ENCODE assay signal across 24 cellular contexts in genomic region chr17:29196784-29197515, GRCh38. TPM values are rescaled to one million over a fixed set of nuclear protein-coding genes. Genes with fewer than 3 reads are reported as not detected.
DNase-seq lines count a peak whose midpoint lies in the region; ATAC-seq and TF ChIP-seq lines count a peak whose summit lies in the region.
"Had no signal": no experiment of that assay in that cellular context is flagged by ENCODE, and none has a peak within 500 bp of the region (broad histone marks: within the 10 kb centered on the region; RNA-seq: fewer than 3 reads in every experiment).

No MANE protein-coding gene starts in this region.

- ATAC-seq in IMR-90 (ENCODE audit: low read depth): no peak
- no peak for ATAC-seq in mucosa of descending colon
- ATAC-seq: activated T-helper 17 cell treated with anti-CD3 and anti-CD28 coated beads, Interleukin-2, amount 50 U/mL, for 72 hours; left ventricle myocardium superior; Right ventricle myocardium inferior had no signal

- no peak for TF ChIP-seq CTCF in IMR-90 (conservative IDR thresholded peaks at IDR 0.05; ENCODE audit: low read depth, low read length)
- TF ChIP-seq CTCF in cardiac fibroblast (IDR thresholded peaks at IDR 0.05; ENCODE audit: low read depth, low read length): peak; percentile 5
- no peak for TF ChIP-seq CTCF in A673 (conservative IDR thresholded peaks at IDR 0.05; ENCODE audit: low read depth, low read length)
- no peak for TF ChIP-seq CTCF in mucosa of descending colon (IDR thresholded peaks at IDR 0.05)
- TF ChIP-seq CTCF in uterus (IDR thresholded peaks at IDR 0.05): no peak

- H2BK120ac ChIP-seq in IMR-90 (ENCODE audit: low read depth, low read length): no peak overlapping the region
- no peak overlapping the region for H2BK120ac ChIP-seq in neuronal stem cell (ENCODE audit: low read depth, low read length)

- dilution Hi-C loops in IMR-90 (cut with HindIII; ENCODE audit: low sequenced_read_pairs, unreplicated experiment): no loop called here

- H3K14ac ChIP-seq in IMR-90 (replicated peaks; ENCODE audit: low read depth, low read length) (no peak overlapping the region), neuronal stem cell (ENCODE audit: low read length) (no peak overlapping the region)

- no peak overlapping the region for H4K8ac ChIP-seq in IMR-90 (ENCODE audit: low read depth in 2 of 2, low read length in 2 of 2)
- H4K8ac ChIP-seq in neuronal stem cell (ENCODE audit: low read depth, low read length): no peak overlapping the region

- H3K79me2 ChIP-seq in Karpas-422 (ENCODE audit: low read length): no peaks in the 10 kb centered on the region

- no peak overlapping the region for H4K5ac ChIP-seq in IMR-90 (ENCODE audit: low read depth, low read length)

- H3K23ac ChIP-seq in IMR-90 (ENCODE audit: low read depth, low read length): no peak overlapping the region
- H3K23ac ChIP-seq in neuronal stem cell (ENCODE audit: low read depth, low read length, poor library complexity): no peak overlapping the region

- H4K20me1 ChIP-seq in BLaER1 treated with 17β-estradiol and CSF1 and Interleukin-3, amounts not matched to agents 10 nM and 100 nM: no peaks in the 10 kb centered on the region
- no peaks in the 10 kb centered on the region for H4K20me1 ChIP-seq in IMR-90 (ENCODE audit: insufficient read depth, low read length)
- no peaks in the 10 kb centered on the region for H4K20me1 ChIP-seq in Karpas-422 (ENCODE audit: insufficient read depth, low read depth, low read length)

- no peaks in the 10 kb centered on the region for H3K9me3 ChIP-seq in BLaER1 treated with 17β-estradiol and CSF1 and Interleukin-3, amounts not matched to agents 10 nM and 100 nM (replicated peaks in 1 of 11)
- H3K9me3 ChIP-seq in IMR-90 (ENCODE audit: control insufficient read depth, insufficient read depth, low read length) (no peaks in the 10 kb centered on the region), neuronal stem cell (replicated peaks in 1 of 2; ENCODE audit: control insufficient read depth in 2 of 2, insufficient read depth in 1 of 2, low read depth in 1 of 2, low read length in 2 of 2) (peaks cover 0 to 4% of the 10 kb centered on the region in 2 donors), A673 (ENCODE audit: low read depth, low read length, poor library complexity, severe bottlenecking) (no peaks in the 10 kb centered on the region), Karpas-422 (ENCODE audit: low read length) (no peaks in the 10 kb centered on the region), mucosa of descending colon (no peaks in the 10 kb centered on the region), uterus (no peaks in the 10 kb centered on the region)
- H3K9me3 ChIP-seq: heart right ventricle, vagina had no signal

- POLR2A ChIA-PET in IMR-90 (lab: Charles Lee; ENCODE audit: unreplicated experiment) (interaction anchor here (0.5 kb wide), 1 partner anchor 318 kb away, joined by 12 read pairs; no protein-coding TSS in a partner anchor), A673 (lab: Charles Lee; ENCODE audit: low non-redundant PET) (no interaction called here)

- H2BK15ac ChIP-seq in IMR-90 (ENCODE audit: low read depth, low read length) (no peak overlapping the region), neuronal stem cell (ENCODE audit: low read length) (no peak overlapping the region)

- H3K4me3 ChIP-seq in BLaER1 treated with 17β-estradiol and CSF1 and Interleukin-3, amounts not matched to agents 10 nM and 100 nM: no peak overlapping the region; a peak in 1 of 20 replicates
- no peak overlapping the region for H3K4me3 ChIP-seq in IMR-90 (ENCODE audit: insufficient read depth, low read depth, low read length)
- H3K4me3 ChIP-seq in cardiac fibroblast (replicated peaks in 1 of 2; ENCODE audit: low read depth in 2 of 2, low read length in 2 of 2): no peak overlapping the region
- H3K4me3 ChIP-seq in neuronal stem cell (ENCODE audit: low read length in 2 of 2): peak overlapping the region in 1 of 2 donors; percentile 40
- no peak overlapping the region for H3K4me3 ChIP-seq in A673 (ENCODE audit: low read depth, low read length, poor library complexity, severe bottlenecking)
- H3K4me3 ChIP-seq in Karpas-422 (ENCODE audit: low read length): no peak overlapping the region
- no peak overlapping the region for H3K4me3 ChIP-seq in mucosa of descending colon
- H3K4me3 ChIP-seq in uterus: no peak overlapping the region
- H3K4me3 ChIP-seq: coronary artery, heart right ventricle, vagina had no signal

- H2AK9ac ChIP-seq in IMR-90 (replicated peaks; ENCODE audit: low read depth, low read length, poor library complexity): no peak overlapping the region

- H3K27ac ChIP-seq in BLaER1 treated with 17β-estradiol and CSF1 and Interleukin-3, amounts not matched to agents 10 nM and 100 nM: peak overlapping the region in 10 of 11 experiments; percentile 72 to 87 (median 82); a peak in 19 of 22 replicates
- H3K27ac ChIP-seq in IMR-90 (ENCODE audit: insufficient read depth, low read length) (no peak overlapping the region), neuronal stem cell (replicated peaks; ENCODE audit: low read length) (no peak overlapping the region), A673 (ENCODE audit: low read depth, low read length, poor library complexity, severe bottlenecking) (no peak overlapping the region), Karpas-422 (ENCODE audit: low read length) (no peak overlapping the region), uterus (no peak overlapping the region)
- H3K27ac ChIP-seq: coronary artery, KMS-11, vagina had no signal

- CTCF ChIA-PET in IMR-90 (lab: Yijun Ruan, JAX) (interaction anchor here (1.2 to 2.6 kb wide), 2 partner anchors 17 to 48 kb away, joined by 4 to 8 read pairs; partner anchors contain the start of gene MYO18A), A673 (lab: Charles Lee) (no interaction called here)

- H4K91ac ChIP-seq in IMR-90 (ENCODE audit: insufficient read depth, low read depth, low read length): no peak overlapping the region
- H4K91ac ChIP-seq in neuronal stem cell (ENCODE audit: low read depth, low read length, poor library complexity): no peak overlapping the region

- no peaks in the 10 kb centered on the region for H3K27me3 ChIP-seq in BLaER1 treated with 17β-estradiol and CSF1 and Interleukin-3, amounts not matched to agents 10 nM and 100 nM
- H3K27me3 ChIP-seq in IMR-90 (ENCODE audit: control insufficient read depth, insufficient read depth, low read length) (peaks cover 16% of the 10 kb centered on the region), neuronal stem cell (ENCODE audit: control insufficient read depth in 3 of 3, insufficient read depth in 3 of 3, low read depth in 1 of 3, low read length in 3 of 3) (peaks cover 0 to 7% (median 0%) of the 10 kb centered on the region in 3 experiments), A673 (replicated peaks; ENCODE audit: insufficient read depth, low read depth, low read length, poor library complexity) (no peaks in the 10 kb centered on the region), Karpas-422 (ENCODE audit: low read length) (no peaks in the 10 kb centered on the region), uterus (no peaks in the 10 kb centered on the region)
- H3K27me3 ChIP-seq: heart right ventricle, vagina had no signal

- peak overlapping the region; percentile 21 for H2AFZ ChIP-seq in IMR-90 (replicated peaks; ENCODE audit: low read length, poor library complexity)
- peak overlapping the region; percentile 64 for H2AFZ ChIP-seq in neuronal stem cell (ENCODE audit: low read length)
- no peak overlapping the region for H2AFZ ChIP-seq in Karpas-422 (ENCODE audit: low read length)

- H3K4me2 ChIP-seq in BLaER1 treated with 17β-estradiol and CSF1 and Interleukin-3, amounts not matched to agents 10 nM and 100 nM: peak overlapping the region; percentile 61 to 97 (median 83); a peak in 19 of 22 replicates
- no peak overlapping the region for H3K4me2 ChIP-seq in IMR-90 (ENCODE audit: low read depth, low read length)
- H3K4me2 ChIP-seq in neuronal stem cell (ENCODE audit: insufficient read depth, low read length, poor library complexity, severe bottlenecking): no peak overlapping the region
- no peak overlapping the region for H3K4me2 ChIP-seq in Karpas-422 (ENCODE audit: low read depth, low read length, poor library complexity, severe bottlenecking)
- H3K4me2 ChIP-seq: KMS-11 had no signal

- peak overlapping the region in 8 of 11 experiments; percentile 5 to 75 (median 68); a peak in 10 of 22 replicates for H3K9ac ChIP-seq in BLaER1 treated with 17β-estradiol and CSF1 and Interleukin-3, amounts not matched to agents 10 nM and 100 nM
- H3K9ac ChIP-seq in IMR-90 (ENCODE audit: low read depth, low read length) (no peak overlapping the region), neuronal stem cell (ENCODE audit: low read depth, low read length, poor library complexity) (peak overlapping the region; percentile 0), Karpas-422 (ENCODE audit: low read length) (no peak overlapping the region)
- H3K9ac ChIP-seq: KMS-11 had no signal

- in situ Hi-C loops in IMR-90 (cut with MboI; ENCODE audit: low sequenced_read_pairs): no loop called here

- intact Hi-C loops in IMR-90 (cut with micrococcal nuclease): no loop called here
- intact Hi-C loops in A673 (cut with micrococcal nuclease; ENCODE audit: unreplicated experiment): no loop called here
- intact Hi-C loops in mucosa of descending colon (cut with DNase I, micrococcal nuclease): no loop called here
- intact Hi-C loops in uterus (cut with DNase I; ENCODE audit: low total_unique reads): no loop called here

- H3K18ac ChIP-seq in IMR-90 (ENCODE audit: low read depth, low read length): no peak overlapping the region
- peak overlapping the region; percentile 57 for H3K18ac ChIP-seq in neuronal stem cell (ENCODE audit: low read length)

- TF ChIP-seq RAD21 in IMR-90 (IDR thresholded peaks at IDR 0.05; ENCODE audit: low read length): no peak

- no TSS peak for BruUV-seq in IMR-90 (replicated peaks; lab: Mats Ljungman, UMichigan)
- BruUV-seq in A673 (replicated peaks; lab: Mats Ljungman, UMichigan): no TSS peak

- H3K36me3 ChIP-seq in BLaER1 treated with 17β-estradiol and CSF1 and Interleukin-3, amounts not matched to agents 10 nM and 100 nM: no peaks in the 10 kb centered on the region
- H3K36me3 ChIP-seq in IMR-90 (ENCODE audit: control insufficient read depth, insufficient read depth, low read length): no peaks in the 10 kb centered on the region
- H3K36me3 ChIP-seq in neuronal stem cell (replicated peaks in 1 of 2; ENCODE audit: control insufficient read depth in 2 of 2, insufficient read depth in 2 of 2, low read length in 2 of 2): no peaks in the 10 kb centered on the region
- no peaks in the 10 kb centered on the region for H3K36me3 ChIP-seq in A673 (ENCODE audit: insufficient read depth, low read length, poor library complexity, severe bottlenecking)
- H3K36me3 ChIP-seq in Karpas-422 (ENCODE audit: insufficient read depth, low read length): no peaks in the 10 kb centered on the region
- H3K36me3 ChIP-seq in mucosa of descending colon (ENCODE audit: low read depth): no peaks in the 10 kb centered on the region
- no peaks in the 10 kb centered on the region for H3K36me3 ChIP-seq in uterus
- H3K36me3 ChIP-seq: heart right ventricle, vagina had no signal

- H2BK12ac ChIP-seq in neuronal stem cell (ENCODE audit: low read length): peak overlapping the region; percentile 34

- H3K4me1 ChIP-seq in BLaER1 treated with 17β-estradiol and CSF1 and Interleukin-3, amounts not matched to agents 10 nM and 100 nM: peaks cover 32 to 76% (median 59%) of the 10 kb centered on the region in 10 experiments
- H3K4me1 ChIP-seq in IMR-90 (ENCODE audit: control insufficient read depth, insufficient read depth, low read length) (peaks cover 2% of the 10 kb centered on the region; the same call in 1 of the 2 replicates), neuronal stem cell (ENCODE audit: control insufficient read depth in 2 of 2, insufficient read depth in 1 of 2, low read depth in 1 of 2, low read length in 2 of 2) (peaks cover 0 to 2% of the 10 kb centered on the region in 2 donors), A673 (ENCODE audit: insufficient read depth, low read length, poor library complexity, severe bottlenecking) (peaks cover 21% of the 10 kb centered on the region), Karpas-422 (ENCODE audit: low read length) (peaks cover 27% of the 10 kb centered on the region), mucosa of descending colon (ENCODE audit: low read depth) (no peaks in the 10 kb centered on the region), uterus (no peaks in the 10 kb centered on the region)
- H3K4me1 ChIP-seq: vagina had no signal

- TF ChIP-seq POLR2A in IMR-90 (IDR thresholded peaks at IDR 0.05; ENCODE audit: low read depth, low read length) (no peak), uterus (IDR thresholded peaks at IDR 0.05) (no peak)

- H3K56ac ChIP-seq in IMR-90 (ENCODE audit: extremely low read depth, insufficient read depth, low read length): no peak overlapping the region

- H2BK20ac ChIP-seq in IMR-90 (ENCODE audit: low read depth, low read length): no peak overlapping the region

- H2AK5ac ChIP-seq in IMR-90 (ENCODE audit: low read depth, low read length): no peak overlapping the region
- peak overlapping the region; percentile 44 for H2AK5ac ChIP-seq in neuronal stem cell (ENCODE audit: low read depth, low read length)

- WGBS in IMR-90 (ENCODE audit: extremely low coverage in 2 of 2, insufficient read length in 1 of 2), 2 experiments: no CpG with 5 or more reads among the region's 9 CpGs
- WGBS in neuronal stem cell (ENCODE audit: extremely low coverage in 2 of 2, insufficient read length in 2 of 2, insufficient replicate concordance in 1 of 2), 2 donors: no CpG with 5 or more reads among the region's 9 CpGs

- H3K9me2 ChIP-seq in Karpas-422 (replicated peaks; ENCODE audit: insufficient read depth, low read length): no peaks in the 10 kb centered on the region

- DNase-seq in IMR-90 (no peak), cardiac fibroblast (ENCODE audit: low read depth in 2 of 2) (no peak), neuronal stem cell (ENCODE audit: low spot score) (no peak), A673 (ENCODE audit: low spot score) (no peak), Karpas-422 (no peak), mucosa of descending colon (no peak), uterus (no peak)
- DNase-seq: activated CD4-positive, alpha-beta T cell treated with anti-CD3 and anti-CD28 coated beads for 48 hours; CD8-positive, alpha-beta memory T cell; heart right ventricle; immature natural killer cell; left ventricle myocardium superior; NCI-H2029 treated with DMSO at 0.1 percent for 48 hours; NCI-H446 treated with DMSO at 0.1 percent for 48 hours; stimulated activated CD4-positive, alpha-beta T cell treated with anti-CD3 and anti-CD28 coated beads, Interleukin-4, amount 100 ng/mL, for 24 hours; T-helper 1 cell had no signal

- H3K4ac ChIP-seq in IMR-90 (ENCODE audit: low read depth, low read length) (no peak overlapping the region), neuronal stem cell (ENCODE audit: low read length) (no peak overlapping the region)

- no peaks in the 10 kb centered on the region for H3K79me1 ChIP-seq in IMR-90 (ENCODE audit: low read depth in 1 of 2, low read length in 2 of 2)
- H3K79me1 ChIP-seq in neuronal stem cell (ENCODE audit: low read depth, low read length): no peaks in the 10 kb centered on the region

- no peak overlapping the region for H2BK5ac ChIP-seq in IMR-90 (ENCODE audit: low read depth, low read length, poor library complexity, severe bottlenecking)
- no peak overlapping the region for H2BK5ac ChIP-seq in neuronal stem cell (ENCODE audit: low read length)

- H3K9me1 ChIP-seq in IMR-90 (ENCODE audit: insufficient read depth, low read length): 0 out of 2 replicates have a peak, but pooled peaks cover 6% of the 10 kb centered on the region

RNA-seq across cellular contexts. Expression of gene MYO18A, which starts 16.8 kb away (rescaled TPM):
- total RNA-seq in IMR-90 (2012; rRNA removed) (39.1 and 40.0 TPM in 2 replicates), A673 (2021) (26.6 and 36.6 TPM in 2 replicates), mucosa of descending colon (100 to 1,000 TPM in 1 of 3 donors, 10 to 100 TPM in 2; 84.9 to 111 (median 93.3) TPM), uterus (100 to 1,000 TPM in 1 of 4 donors, 10 to 100 TPM in 3; 33.2 to 104 (median 59.3) TPM)
- polyA plus RNA-seq in IMR-90 (2012; rRNA removed): 22.4 and 22.9 TPM in 2 replicates
- polyA plus RNA-seq in IMR-90 (2012; cell fraction: cytosol; rRNA removed): 12.8 and 19.0 TPM in 2 replicates
- polyA plus RNA-seq in IMR-90 (2012; cell fraction: nucleus; rRNA removed; ENCODE audit: low replicate concordance): 95.5 and 141 TPM in 2 replicates
- polyA plus RNA-seq in neuronal stem cell (2013, experiment 1 of 2): 12.3 TPM
- polyA plus RNA-seq in neuronal stem cell (2013, experiment 2 of 2): 12.3 TPM
- 16.4 and 54.6 TPM in 2 replicates for total RNA-seq in Karpas-422 (2014; rRNA removed; shearing (Covaris generic); ENCODE audit: low replicate concordance)

RNA-seq across cellular contexts. Expression of gene CRYBA1, which starts 49.7 kb away (rescaled TPM):
- total RNA-seq in IMR-90 (2012; rRNA removed): not detected in 2 replicates
- not detected in 2 replicates for polyA plus RNA-seq in IMR-90 (2012; rRNA removed)
- 0.08 TPM in 1 of 2 replicates, not detected in the other for polyA plus RNA-seq in IMR-90 (2012; cell fraction: cytosol; rRNA removed)
- polyA plus RNA-seq in IMR-90 (2012; cell fraction: nucleus; rRNA removed; ENCODE audit: low replicate concordance): not detected in 2 replicates
- 0.89 TPM for polyA plus RNA-seq in neuronal stem cell (2013, experiment 1 of 2)
- 0.76 TPM for polyA plus RNA-seq in neuronal stem cell (2013, experiment 2 of 2)
- total RNA-seq in A673 (2021): not detected in 2 replicates
- total RNA-seq in Karpas-422 (2014; rRNA removed; shearing (Covaris generic); ENCODE audit: low replicate concordance): not detected in 2 replicates
- not detected for total RNA-seq in mucosa of descending colon
- total RNA-seq in uterus: not detected
- total RNA-seq: activated T-helper 17 cell treated with anti-CD3 and anti-CD28 coated beads, Interleukin-2, amount 50 U/mL, for 72 hours; CD8-positive, alpha-beta memory T cell; endothelial cell of umbilical vein; heart right ventricle; left ventricle myocardium superior; Right ventricle myocardium inferior; vagina had no signal
- polyA plus RNA-seq: AG04450; CD8-positive, alpha-beta memory T cell; endothelial cell of umbilical vein; heart right ventricle; immature natural killer cell had no signal

Comparison
In these comparisons a context has a peak if more than half of its experiments do, and no peak if none do; other contexts are left out.
1. H3K27ac ChIP-seq: peak in BLaER1 treated with 17β-estradiol and CSF1 and Interleukin-3, amounts not matched to agents 10 nM and 100 nM (10 of 11); none in IMR-90 (single experiment), neuronal stem cell (single experiment), A673 (single experiment), Karpas-422 (single experiment) and uterus (0 of 2).
2. H3K4me2 ChIP-seq: peak in BLaER1 treated with 17β-estradiol and CSF1 and Interleukin-3, amounts not matched to agents 10 nM and 100 nM (11 of 11); none in IMR-90 (single experiment), neuronal stem cell (single experiment) and Karpas-422 (single experiment).
3. H3K9ac ChIP-seq: peak in BLaER1 treated with 17β-estradiol and CSF1 and Interleukin-3, amounts not matched to agents 10 nM and 100 nM (8 of 11) and neuronal stem cell (single experiment); none in IMR-90 (single experiment) and Karpas-422 (single experiment).